9 cellular contexts compared by ENCODE assay signal in the genomic region with DNA sequence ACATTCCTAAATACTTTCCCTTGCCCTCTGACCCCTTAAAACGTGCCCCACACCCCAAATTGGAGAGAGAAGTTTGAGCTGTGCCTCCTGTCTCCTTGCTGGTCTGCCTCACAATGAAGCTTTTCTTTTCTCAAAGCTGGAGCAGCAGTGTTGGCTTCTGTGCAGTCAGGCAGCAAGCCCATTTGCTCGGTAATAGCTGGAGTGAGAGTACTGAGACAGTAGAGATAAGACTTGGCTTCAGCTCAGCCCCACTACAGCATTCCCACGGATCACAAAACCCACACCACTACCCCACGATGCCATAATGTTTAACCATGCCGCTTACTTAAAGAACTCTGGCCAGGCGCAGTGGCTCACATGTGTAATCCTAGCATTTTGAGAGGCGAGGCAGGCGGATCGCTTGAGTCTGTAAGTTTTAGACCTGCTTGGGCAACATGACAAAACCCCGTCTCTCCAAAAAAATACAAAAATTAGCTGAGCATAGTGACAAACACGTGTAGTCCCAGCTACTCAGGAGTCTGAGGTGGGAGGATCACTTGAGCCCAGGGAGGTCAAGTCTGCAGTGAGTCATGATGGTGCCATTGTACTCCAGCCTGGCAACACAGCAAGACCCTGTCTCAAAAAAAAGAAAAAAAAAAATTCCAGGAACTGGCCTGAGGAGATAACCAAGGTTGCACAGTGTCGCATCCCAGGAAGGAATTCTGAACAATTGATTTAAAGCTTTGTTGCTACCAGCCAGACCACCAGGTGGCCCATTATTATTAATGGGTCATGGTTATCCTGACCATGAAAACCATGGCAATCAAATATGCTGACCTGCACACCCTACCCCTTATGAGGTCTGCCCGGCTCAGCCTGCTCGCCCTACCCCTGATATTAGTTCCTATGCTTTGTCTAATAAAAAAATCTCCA.
DNase-seq lines count a peak whose midpoint lies in the region; ATAC-seq, FAIRE-seq and TF ChIP-seq lines count a peak whose summit lies in the region.
"Had no signal": no experiment of that assay in that cellular context is flagged by ENCODE, and none has a peak within 500 bp of the region (broad histone marks: within the 10 kb centered on the region; RNA-seq: fewer than 3 reads in every experiment).

No MANE protein-coding gene starts in this region.

- no peak for FAIRE-seq in H54 (lab: Jason Lieb, UNC)

- TF ChIP-seq CTCF in endodermal cell (conservative IDR thresholded peaks at IDR 0.05) (peak; percentile 52), GM13976 (IDR thresholded peaks at IDR 0.05; ENCODE audit: borderline replicate concordance, control extremely low read depth, extremely low read depth, insufficient read depth, missing control alignments) (no peak)

- peaks cover 4% of the 10 kb centered on the region for H3K4me1 ChIP-seq in endodermal cell (ENCODE audit: control insufficient read depth, insufficient read depth, low read length)

- no peak overlapping the region for H3K27ac Mint-ChIP-seq in endodermal cell

- no peaks in the 10 kb centered on the region for H3K9me3 Mint-ChIP-seq in endodermal cell
- H3K9me3 Mint-ChIP-seq: IgD-negative memory B cell had no signal

- no peak overlapping the region for H3K9ac ChIP-seq in endodermal cell (ENCODE audit: extremely low read depth, low read length, poor library complexity, severe bottlenecking)

- H3K9me3 ChIP-seq in endodermal cell (ENCODE audit: control insufficient read depth, low read length) = no peaks in the 10 kb centered on the region

- in situ Hi-C loops in GM13976 (cut with MboI; ENCODE audit: low sequenced_read_pairs, unreplicated experiment) = loop anchor here (10.0 kb wide), 1 partner anchor 106 kb away; no protein-coding TSS in a partner anchor

- H3K27me3 Mint-ChIP-seq in endodermal cell (ENCODE audit: insufficient read depth) = peaks cover 3% of the 10 kb centered on the region

- H3K36me3 ChIP-seq in endodermal cell (ENCODE audit: control insufficient read depth, insufficient read depth, low read length) = no peaks in the 10 kb centered on the region

- H3K4me1 Mint-ChIP-seq in endodermal cell = peaks cover 24% of the 10 kb centered on the region

- DNase-seq in COLO829 (ENCODE audit: low spot score) (peak; percentile 67), NCI-H446 (lab: John Stamatoyannopoulos, UW) (peak; percentile 37 to 64), endodermal cell (no peak), occipital lobe (lab: John Stamatoyannopoulos, UW) (peak; percentile 79), GM13976 (ENCODE audit: low spot score) (no peak), H54 (ENCODE audit: insufficient read length, low spot score) (no peak), HuH-7 (ENCODE audit: low spot score) (no peak)

- H3K27ac ChIP-seq in endodermal cell (ENCODE audit: low read depth, low read length) = peak overlapping the region; percentile 89

- H3K36me3 Mint-ChIP-seq in endodermal cell (ENCODE audit: low read depth) = no peaks in the 10 kb centered on the region

- no peak overlapping the region for H3K4me3 Mint-ChIP-seq in endodermal cell
- H3K4me3 Mint-ChIP-seq: IgD-negative memory B cell had no signal

- H3K27me3 ChIP-seq in endodermal cell (ENCODE audit: control insufficient read depth, insufficient read depth, low read length, poor library complexity, severe bottlenecking) = no peaks in the 10 kb centered on the region

- ATAC-seq in HG03457 (IDR thresholded peaks at IDR 0.05; ENCODE audit: unreplicated experiment) = no peak

- no peak overlapping the region for H3K4me3 ChIP-seq in endodermal cell (ENCODE audit: low read length)

- 72 to 78% methylated on average over 13 to 14 of the region's 14 CpGs for WGBS in endodermal cell (ENCODE audit: insufficient coverage in 1 of 2, insufficient read length in 1 of 2), 2 experiments

- no peak for TF ChIP-seq POLR2A in H54 (IDR thresholded peaks at IDR 0.05; ENCODE audit: low read depth, low read length)

Comparison
In these comparisons a context has a peak if more than half of its experiments do, and no peak if none do; other contexts are left out.
1. DNase-seq: peak in COLO829 (single experiment), NCI-H446 (2 of 2) and occipital lobe (single experiment); none in endodermal cell (single experiment), GM13976 (single experiment), H54 (single experiment) and HuH-7 (single experiment).